In the genomic region with DNA sequence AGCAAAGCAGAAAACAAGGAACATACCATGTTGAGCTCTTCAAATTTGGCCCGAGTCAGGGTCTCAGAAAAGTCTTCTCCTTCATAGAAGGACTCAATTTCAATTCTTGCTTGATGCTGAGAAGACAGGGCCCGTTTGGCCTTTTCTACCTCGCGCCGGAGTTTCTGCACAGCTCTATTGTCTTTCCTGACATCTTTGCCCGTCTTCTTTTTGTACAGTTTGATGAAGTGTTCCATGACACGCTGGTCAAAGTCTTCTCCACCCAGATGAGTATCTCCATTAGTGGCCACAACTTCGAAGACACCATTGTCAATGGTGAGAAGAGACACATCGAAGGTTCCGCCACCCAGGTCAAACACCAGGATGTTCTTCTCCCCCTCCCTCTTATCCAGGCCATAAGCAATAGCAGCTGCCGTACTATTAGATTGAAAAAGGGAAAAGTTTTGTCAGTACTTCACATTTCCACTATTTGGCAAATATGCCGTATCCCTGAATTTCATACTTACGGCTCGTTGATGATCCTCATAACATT, we compare ENCODE assay signal across 8 cellular contexts. TPM values are rescaled to one million over a fixed set of nuclear protein-coding genes. Genes with fewer than 3 reads are reported as not detected.
DNase-seq lines count a peak whose midpoint lies in the region; ATAC-seq and TF ChIP-seq lines count a peak whose summit lies in the region.

No MANE protein-coding gene starts in this region.

- no peak overlapping the region for H3K27ac ChIP-seq in BLaER1
- H3K27ac ChIP-seq in MM.1S (ENCODE audit: low read length) = no peak overlapping the region
- H3K27ac ChIP-seq in colonic mucosa = no peak overlapping the region
- no peak overlapping the region for H3K27ac ChIP-seq in ovary

- H3K27ac Mint-ChIP-seq in natural killer cell = peak overlapping the region; percentile 49 to 99

- H3K79me2 ChIP-seq in MM.1S (ENCODE audit: low read length) = peaks cover 62% of the 10 kb centered on the region

- peaks cover 28% of the 10 kb centered on the region for H3K36me3 Mint-ChIP-seq in natural killer cell

- peaks cover 42% of the 10 kb centered on the region for H3F3A ChIP-seq in MM.1S (ENCODE audit: insufficient read depth, low read length)

- H3K27me3 Mint-ChIP-seq in natural killer cell (ENCODE audit: low read depth in 2 of 2) = peaks cover 0 to 2% of the 10 kb centered on the region in 2 donors

- no peaks in the 10 kb centered on the region for H3K9me3 Mint-ChIP-seq in natural killer cell

- peaks cover 66 to 68% of the 10 kb centered on the region in 2 donors for H3K4me1 Mint-ChIP-seq in natural killer cell

- peak overlapping the region; percentile 73 for H3K4me2 ChIP-seq in BLaER1
- peak overlapping the region; percentile 82 for H3K4me2 ChIP-seq in MM.1S (ENCODE audit: low read depth, low read length)

- H3K4me3 ChIP-seq in BLaER1 (peak overlapping the region; percentile 82), MM.1S (ENCODE audit: low read length) (peak overlapping the region; percentile 100), colonic mucosa (peak overlapping the region; percentile 99), ovary (no peak overlapping the region)

- peak overlapping the region; percentile 97 for H3K4me3 Mint-ChIP-seq in natural killer cell

- H2AFZ ChIP-seq in MM.1S (ENCODE audit: low read length) = no peak overlapping the region

- H4K20me1 ChIP-seq in BLaER1 (peaks cover 69% of the 10 kb centered on the region), MM.1S (ENCODE audit: insufficient read depth, low read length) (peaks cover 34% of the 10 kb centered on the region)

- H3K9ac ChIP-seq in BLaER1 (peak overlapping the region; percentile 97; the same call in 1 of the 2 replicates), MM.1S (ENCODE audit: low read length) (no peak overlapping the region), colonic mucosa (ENCODE audit: low read depth in 2 of 2, low read length in 2 of 2) (no peak overlapping the region)

- intact Hi-C loops in colonic mucosa (cut with DNase I) = no loop called here
- intact Hi-C loops in natural killer cell (cut with micrococcal nuclease) = no loop called here
- intact Hi-C loops in ovary (cut with DNase I) = no loop called here

- H3K9me3 ChIP-seq in BLaER1 = no peaks in the 10 kb centered on the region
- H3K9me3 ChIP-seq in MM.1S (replicated peaks; ENCODE audit: insufficient read depth, low read length) = no peaks in the 10 kb centered on the region
- no peaks in the 10 kb centered on the region for H3K9me3 ChIP-seq in colonic mucosa
- H3K9me3 ChIP-seq in ovary = no peaks in the 10 kb centered on the region

- H3K27me3 ChIP-seq in BLaER1 (no peaks in the 10 kb centered on the region), MM.1S (replicated peaks; ENCODE audit: insufficient read depth, low read length) (no peaks in the 10 kb centered on the region), colonic mucosa (no peaks in the 10 kb centered on the region), ovary (no peaks in the 10 kb centered on the region)

- H3K4me1 ChIP-seq in BLaER1 = peaks cover 51% of the 10 kb centered on the region
- peaks cover 14% of the 10 kb centered on the region; the same call in 1 of the 2 replicates for H3K4me1 ChIP-seq in MM.1S (ENCODE audit: low read length)
- H3K4me1 ChIP-seq in colonic mucosa = peaks cover 20% of the 10 kb centered on the region
- peaks cover 11% of the 10 kb centered on the region for H3K4me1 ChIP-seq in ovary (ENCODE audit: insufficient read depth)

- 78 to 85% (median 80%) methylated on average over 14 of the region's 14 CpGs for WGBS in ovary, 3 donors

- no peak for DNase-seq in MM.1S
- DNase-seq in colonic mucosa = no peak
- DNase-seq in natural killer cell = no peak
- no peak for DNase-seq in ovary
- no peak for DNase-seq in cerebellar cortex (ENCODE audit: low spot score)

- no peaks in the 10 kb centered on the region for H3K9me2 ChIP-seq in MM.1S (replicated peaks; ENCODE audit: insufficient read depth, low read length)

- no peak for TF ChIP-seq POLR2A in ovary (IDR thresholded peaks at IDR 0.05)

- ATAC-seq in natural killer cell (no peak), HG03571 (IDR thresholded peaks at IDR 0.05; ENCODE audit: unreplicated experiment) (no peak), GM18498 (IDR thresholded peaks at IDR 0.05; ENCODE audit: unreplicated experiment) (no peak)

- peaks cover 56% of the 10 kb centered on the region for H3K36me3 ChIP-seq in BLaER1
- H3K36me3 ChIP-seq in MM.1S (replicated peaks; ENCODE audit: insufficient read depth, low read length) = peaks cover 18% of the 10 kb centered on the region
- H3K36me3 ChIP-seq in colonic mucosa = peaks cover 14% of the 10 kb centered on the region
- no peaks in the 10 kb centered on the region for H3K36me3 ChIP-seq in ovary

- TF ChIP-seq CTCF in MM.1S (IDR thresholded peaks at IDR 0.05; ENCODE audit: low read length) (no peak), colonic mucosa (IDR thresholded peaks at IDR 0.05) (no peak), natural killer cell (IDR thresholded peaks at IDR 0.05) (no peak), ovary (IDR thresholded peaks at IDR 0.05) (no peak)

- no peak for TF ChIP-seq EP300 in ovary (IDR thresholded peaks at IDR 0.05)

RNA-seq across cellular contexts. Expression of a gene that starts 2.2 kb away (rescaled TPM):
- 100 to 1,000 TPM; 281 to 441 TPM for total RNA-seq in colonic mucosa
- total RNA-seq in natural killer cell = 100 to 1,000 TPM; 222 to 281 (median 275) TPM
- 100 to 1,000 TPM in 6 of 7 donors, 10 to 100 TPM in 1; 67.1 to 250 (median 147) TPM for total RNA-seq in ovary
- 100 to 1,000 TPM; 111 to 309 TPM for polyA plus RNA-seq in ovary

RNA-seq across cellular contexts. Expression of a gene that starts 22.6 kb away (rescaled TPM):
- 10 to 100 TPM; 38.9 to 42.0 TPM for total RNA-seq in colonic mucosa
- total RNA-seq in natural killer cell = 10 to 100 TPM; 66.1 to 83.2 (median 68.8) TPM
- 10 to 100 TPM; 36.5 to 53.7 (median 43.9) TPM for total RNA-seq in ovary
- polyA plus RNA-seq in ovary = 10 to 100 TPM in 1 of 2 donors, 1 to 10 TPM in 1; 9.4 to 23.4 TPM

RNA-seq across cellular contexts. Expression of a gene that starts 38.6 kb away (rescaled TPM):
- total RNA-seq in colonic mucosa (10 to 100 TPM in 1 of 2 donors, 1 to 10 TPM in 1; 8.0 to 17.2 TPM), natural killer cell (10 to 100 TPM; 10.6 to 13.1 (median 11.8) TPM), ovary (10 to 100 TPM in 4 of 7 donors, 1 to 10 TPM in 3; 7.7 to 24.4 (median 13.8) TPM)
- polyA plus RNA-seq in ovary = 10 to 100 TPM; 15.0 to 21.3 TPM

RNA-seq across cellular contexts. Expression of a gene that starts 49.4 kb away (rescaled TPM):
- 10 to 100 TPM; 48.2 to 54.7 TPM for total RNA-seq in colonic mucosa
- 10 to 100 TPM; 31.1 to 37.4 (median 34.8) TPM for total RNA-seq in natural killer cell
- 10 to 100 TPM; 26.8 to 39.8 (median 34.6) TPM for total RNA-seq in ovary
- polyA plus RNA-seq in ovary = 10 to 100 TPM; 18.2 to 46.6 TPM
